18 cellular contexts compared by ENCODE assay signal in the genomic region with DNA sequence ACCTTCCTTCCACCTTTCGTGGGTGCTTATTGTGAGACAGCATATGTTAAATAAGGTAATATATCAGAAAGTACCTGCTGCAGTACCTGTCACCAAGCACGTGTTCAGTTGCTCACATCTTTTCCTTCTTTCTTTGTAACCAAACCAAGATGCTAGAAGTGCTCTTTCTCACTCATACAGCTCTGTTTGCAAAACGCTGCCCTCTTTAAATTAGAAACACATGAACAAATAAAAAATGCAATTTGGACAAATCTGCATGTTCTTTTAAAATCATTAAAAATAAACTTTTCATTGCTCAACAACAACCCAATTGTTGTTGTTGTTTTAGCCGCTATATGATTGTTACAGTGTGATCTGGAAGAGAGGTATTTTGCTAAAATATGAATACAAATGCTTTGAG.
"Had no signal": no experiment of that assay in that cellular context is flagged by ENCODE, and none has a peak within 500 bp of the region (broad histone marks: within the 10 kb centered on the region; RNA-seq: fewer than 3 reads in every experiment).

No MANE protein-coding gene starts in this region.

- H3K27ac Mint-ChIP-seq: activated B cell treated with CpG ODN at 0.5 μM for 24 hours; activated CD4-positive, alpha-beta memory T cell treated with anti-CD3 and anti-CD28 coated beads for 36 hours; activated CD4-positive, alpha-beta T cell treated with anti-CD3 and anti-CD28 coated beads, Interleukin-2, amount 10 ng/mL, durations not matched to agents 7 days and 5 days; activated naive CD8-positive, alpha-beta T cell; T-cell had no signal

- DNase-seq: activated B cell treated with CpG ODN at 0.5 μM for 24 hours; activated CD4-positive, alpha-beta T cell treated with anti-CD3 and anti-CD28 coated beads, Interleukin-2, amount 10 ng/mL, durations not matched to agents 7 days and 5 days; activated CD8-positive, alpha-beta memory T cell treated with anti-CD3 and anti-CD28 coated beads for 24 hours; activated effector memory CD4-positive, alpha-beta T cell treated with anti-CD3 and anti-CD28 coated beads, Interleukin-2, amount 50 U/mL, for 16 hours; activated naive CD4-positive, alpha-beta T cell treated with Interleukin-2 at 50 U/mL for 16 hours; activated T-cell treated with anti-CD3 and anti-CD28 coated beads, Interleukin-2, amount 50 U/mL, for 4 hours; MM.1S; NCI-H1930; NCI-H2171 treated with DMSO at 0.1 percent for 48 hours; NCI-H510A; NCI-H526 treated with DMSO at 0.1 percent for 48 hours; NK-92 treated with Interleukin-12 subunit alpha and Interleukin-12 subunit beta, amount 100 ng/mL, for 24 hours; SHP77 treated with DMSO at 0.1 percent for 48 hours; T-cell; T1000 had no signal

- H3K9me3 Mint-ChIP-seq: activated B cell treated with CpG ODN at 0.5 μM for 24 hours; activated CD4-positive, alpha-beta memory T cell treated with anti-CD3 and anti-CD28 coated beads for 36 hours; activated CD4-positive, alpha-beta T cell treated with anti-CD3 and anti-CD28 coated beads, Interleukin-2, amount 10 ng/mL, durations not matched to agents 7 days and 5 days; activated T-cell treated with anti-CD3 and anti-CD28 coated beads, Interleukin-2, amount 50 U/mL, for 4 hours; T-cell had no signal

- H3K27ac ChIP-seq: breast epithelium had no signal

- H3K4me3 ChIP-seq: breast epithelium had no signal

- H3K27me3 ChIP-seq: breast epithelium had no signal

- H3K36me3 Mint-ChIP-seq: activated CD4-positive, alpha-beta memory T cell treated with anti-CD3 and anti-CD28 coated beads for 36 hours; activated naive CD8-positive, alpha-beta T cell; T-cell had no signal

- H3K4me1 ChIP-seq: breast epithelium had no signal

- H3K9me3 ChIP-seq: breast epithelium had no signal

- H3K4me1 Mint-ChIP-seq: activated B cell treated with CpG ODN at 0.5 μM for 24 hours; activated CD4-positive, alpha-beta T cell treated with anti-CD3 and anti-CD28 coated beads, Interleukin-2, amount 10 ng/mL, durations not matched to agents 7 days and 5 days; T-cell had no signal

- H3K4me3 Mint-ChIP-seq: activated B cell treated with CpG ODN at 0.5 μM for 24 hours; activated CD4-positive, alpha-beta memory T cell treated with anti-CD3 and anti-CD28 coated beads for 36 hours; activated CD4-positive, alpha-beta T cell treated with anti-CD3 and anti-CD28 coated beads, Interleukin-2, amount 10 ng/mL, durations not matched to agents 7 days and 5 days; activated naive CD8-positive, alpha-beta T cell; activated T-cell treated with anti-CD3 and anti-CD28 coated beads, Interleukin-2, amount 50 U/mL, for 4 hours; T-cell had no signal

- H3K36me3 ChIP-seq: breast epithelium had no signal

- ATAC-seq: T-cell had no signal
